8 cellular contexts compared by ENCODE assay signal in the genomic region with DNA sequence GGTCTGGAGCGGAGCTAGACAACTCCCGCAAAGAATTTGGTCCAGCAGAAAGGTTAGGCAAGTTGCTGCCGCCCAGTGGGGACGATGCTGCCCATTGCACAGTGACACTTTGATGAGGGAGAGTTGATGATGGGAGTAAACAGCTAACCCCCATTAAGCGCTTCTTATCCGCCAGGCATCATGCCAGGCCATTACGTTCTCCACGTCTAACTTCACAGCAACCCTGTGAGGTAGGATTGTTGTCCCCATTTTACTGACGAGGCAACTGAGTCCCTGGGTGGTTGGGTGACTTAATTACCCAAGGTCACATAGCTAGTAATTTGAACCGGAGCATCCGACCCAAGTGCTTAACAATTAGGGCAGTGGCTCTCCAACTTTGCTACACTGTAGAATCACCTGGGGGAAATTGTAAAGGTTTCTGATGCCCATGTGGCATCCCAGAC. TPM values are rescaled to one million over a fixed set of nuclear protein-coding genes. Genes with fewer than 3 reads are reported as not detected.
DNase-seq lines count a peak whose midpoint lies in the region; ATAC-seq and TF ChIP-seq lines count a peak whose summit lies in the region.

No MANE protein-coding gene starts in this region.

- H3K36me3 ChIP-seq in breast epithelium: no peaks in the 10 kb centered on the region

- H3K27ac ChIP-seq in breast epithelium: peak overlapping the region; percentile 93 to 95

- TF ChIP-seq POLR2A in breast epithelium (IDR thresholded peaks at IDR 0.05): no peak

- DNase-seq in DMS79 treated with DMSO at 0.1 percent for 48 hours (lab: John Stamatoyannopoulos, UW) (peak; percentile 1), DMS79 (lab: John Stamatoyannopoulos, UW) (no peak), LoVo (ENCODE audit: low spot score) (peak; percentile 20), breast epithelium (ENCODE audit: low spot score in 2 of 2) (peak in 1 of 2 donors; percentile 32), medulla oblongata (ENCODE audit: extremely low spot score) (peak; percentile 28)
- no peak for DNase-seq in stimulated activated CD4-positive, alpha-beta T cell treated with anti-CD3 and anti-CD28 coated beads, Interleukin-2, amount 100 ng/mL, for 24 hours

- no peaks in the 10 kb centered on the region for H3K9me3 ChIP-seq in breast epithelium

- intact Hi-C loops in breast epithelium (cut with DNase I; ENCODE audit: low total_unique reads): no loop called here

- peak overlapping the region; percentile 69 to 93 (median 76) for H3K4me3 ChIP-seq in breast epithelium

- H3K4me1 ChIP-seq in breast epithelium: peaks cover 2 to 14% of the 10 kb centered on the region in 2 donors

- no peak for TF ChIP-seq CTCF in breast epithelium (IDR thresholded peaks at IDR 0.05)

- H3K27me3 ChIP-seq in breast epithelium: no peaks in the 10 kb centered on the region

- ATAC-seq in GM21381 (IDR thresholded peaks at IDR 0.05; ENCODE audit: unreplicated experiment) (no peak), GM18907 (IDR thresholded peaks at IDR 0.05; ENCODE audit: unreplicated experiment) (no peak)

RNA-seq across cellular contexts. Expression of a gene that starts 0.7 kb away (rescaled TPM):
- 10 to 100 TPM; 32.8 to 73.6 (median 58.0) TPM for total RNA-seq in breast epithelium

RNA-seq across cellular contexts. Expression of a gene that starts 38.2 kb away (rescaled TPM):
- total RNA-seq in breast epithelium: 10 to 100 TPM; 14.2 to 25.2 (median 24.6) TPM

Comparison
In these comparisons a context has a peak if more than half of its experiments do, and no peak if none do; other contexts are left out.
1. DNase-seq: peak in DMS79 treated with DMSO at 0.1 percent for 48 hours (single experiment), LoVo (single experiment) and medulla oblongata (single experiment); none in DMS79 (single experiment) and stimulated activated CD4-positive, alpha-beta T cell treated with anti-CD3 and anti-CD28 coated beads, Interleukin-2, amount 100 ng/mL, for 24 hours (0 of 2).